ENCODE assay signal across 6 cellular contexts in genomic region chr21:17238468-17238867, GRCh38.
"Had no signal": no experiment of that assay in that cellular context is flagged by ENCODE, and none has a peak within 500 bp of the region (broad histone marks: within the 10 kb centered on the region; RNA-seq: fewer than 3 reads in every experiment).

No MANE protein-coding gene starts in this region.

- H3K9ac ChIP-seq: KMS-11 had no signal

- H3K4me2 ChIP-seq: KMS-11 had no signal

- DNase-seq: Karpas-422, KBM-7, KG1 had no signal

- FAIRE-seq: HTR-8/SVneo had no signal

- H3K27ac ChIP-seq: HL-60, KMS-11 had no signal
